In the genomic region with DNA sequence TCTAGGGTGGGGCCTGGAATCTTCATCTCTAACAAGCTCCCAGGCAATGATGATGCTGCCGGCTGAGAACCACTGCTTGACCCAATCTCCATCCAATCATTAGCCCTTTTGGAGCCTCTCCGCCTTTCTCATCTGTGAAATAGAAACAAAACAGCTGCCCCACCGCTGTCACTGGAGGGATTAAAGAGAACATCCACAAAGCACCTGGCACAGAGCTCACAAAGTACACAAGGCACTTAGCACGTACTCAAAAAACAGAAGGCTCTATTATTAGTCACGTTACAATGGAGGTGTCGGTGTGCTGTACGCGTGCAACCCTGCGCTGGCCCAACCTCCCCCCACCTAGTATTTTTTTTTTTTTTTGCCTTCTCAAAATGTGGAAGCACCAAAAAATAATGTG, we compare ENCODE assay signal across 11 cellular contexts.
DNase-seq lines count a peak whose midpoint lies in the region; ATAC-seq and TF ChIP-seq lines count a peak whose summit lies in the region.
"Had no signal": no experiment of that assay in that cellular context is flagged by ENCODE, and none has a peak within 500 bp of the region (broad histone marks: within the 10 kb centered on the region; RNA-seq: fewer than 3 reads in every experiment).

No MANE protein-coding gene starts in this region.

- H3K4me3 Mint-ChIP-seq in glutamatergic neuron (ENCODE audit: unreplicated experiment), result no peak overlapping the region
- H3K4me3 Mint-ChIP-seq: central memory CD8-positive, alpha-beta T cell; mesothelial cell of epicardium; stimulated activated effector memory CD8-positive, alpha-beta T cell treated with anti-CD3 and anti-CD28 coated beads, Interleukin-12 subunit alpha, Interleukin-12 subunit beta, amount 100 ng/mL, for 72 hours had no signal

- peak overlapping the region; percentile 42 for H3K27ac ChIP-seq in left ventricle myocardium inferior (replicated peaks)
- no peak overlapping the region for H3K27ac ChIP-seq in caudate nucleus (ENCODE audit: low read depth, low read length)

- peaks cover 13% of the 10 kb centered on the region for H3K4me1 ChIP-seq in left ventricle myocardium inferior

- no peaks in the 10 kb centered on the region for H3K27me3 ChIP-seq in left ventricle myocardium inferior (ENCODE audit: low read depth)

- H3K27ac Mint-ChIP-seq in glutamatergic neuron (ENCODE audit: unreplicated experiment), result no peak overlapping the region
- H3K27ac Mint-ChIP-seq: mesothelial cell of epicardium; stimulated activated effector memory CD8-positive, alpha-beta T cell treated with anti-CD3 and anti-CD28 coated beads, Interleukin-12 subunit alpha, Interleukin-12 subunit beta, amount 100 ng/mL, for 72 hours had no signal

- peaks cover 1% of the 10 kb centered on the region for H3K4me1 Mint-ChIP-seq in glutamatergic neuron (ENCODE audit: low read depth, unreplicated experiment)
- H3K4me1 Mint-ChIP-seq: central memory CD8-positive, alpha-beta T cell had no signal

- peak; percentile 96 for DNase-seq in DMS53 (lab: John Stamatoyannopoulos, UW)
- DNase-seq in NCI-H146 treated with DMSO at 0.1 percent for 48 hours (lab: John Stamatoyannopoulos, UW; ENCODE audit: unreplicated experiment), result peak; percentile 98
- peak; percentile 97 for DNase-seq in NCI-H774 (lab: John Stamatoyannopoulos, UW)
- DNase-seq in left ventricle myocardium inferior, result no peak
- no peak for DNase-seq in glutamatergic neuron
- no peak for DNase-seq in GM10266 (ENCODE audit: extremely low spot score)
- DNase-seq in caudate nucleus (lab: John Stamatoyannopoulos, UW), result no peak

- peaks cover 3% of the 10 kb centered on the region for H3K27me3 Mint-ChIP-seq in glutamatergic neuron (ENCODE audit: unreplicated experiment)

- peak overlapping the region; percentile 11 for H3K4me3 ChIP-seq in left ventricle myocardium inferior

- no peak for ATAC-seq in GM18519 (IDR thresholded peaks at IDR 0.05; ENCODE audit: low FRiP score, unreplicated experiment)

- peaks cover 6% of the 10 kb centered on the region for H3K36me3 Mint-ChIP-seq in glutamatergic neuron (ENCODE audit: unreplicated experiment)
- H3K36me3 Mint-ChIP-seq: mesothelial cell of epicardium; stimulated activated effector memory CD8-positive, alpha-beta T cell treated with anti-CD3 and anti-CD28 coated beads, Interleukin-12 subunit alpha, Interleukin-12 subunit beta, amount 100 ng/mL, for 72 hours had no signal

- intact Hi-C loops in left ventricle myocardium inferior (cut with micrococcal nuclease), result loop anchor here (5.0 to 10.0 kb wide), 3 partner anchors 124 to 621 kb away; a partner anchor contains a TSS

- TF ChIP-seq CTCF in left ventricle myocardium inferior (IDR thresholded peaks at IDR 0.05; ENCODE audit: borderline replicate concordance) (no peak), glutamatergic neuron (IDR thresholded peaks at IDR 0.05; ENCODE audit: partially characterized antibody, unreplicated experiment) (no peak), GM10266 (IDR thresholded peaks at IDR 0.05; ENCODE audit: control insufficient read depth, insufficient read depth, low read depth, missing control alignments) (no peak)

- H3K9me3 Mint-ChIP-seq in glutamatergic neuron (ENCODE audit: unreplicated experiment), result peaks cover 6% of the 10 kb centered on the region
- H3K9me3 Mint-ChIP-seq: central memory CD8-positive, alpha-beta T cell had no signal

- H3K36me3 ChIP-seq in left ventricle myocardium inferior, result no peaks in the 10 kb centered on the region

- H3K9me3 ChIP-seq in left ventricle myocardium inferior (replicated peaks), result peaks cover 16% of the 10 kb centered on the region

Comparison
In these comparisons a context has a peak if more than half of its experiments do, and no peak if none do; other contexts are left out.
1. DNase-seq: peak in DMS53 (single experiment), NCI-H146 treated with DMSO at 0.1 percent for 48 hours (single experiment) and NCI-H774 (single experiment); none in left ventricle myocardium inferior (single experiment), glutamatergic neuron (single experiment), GM10266 (single experiment) and caudate nucleus (0 of 61).